Comparison of ENCODE assay signal across 9 cellular contexts in the genomic region with DNA sequence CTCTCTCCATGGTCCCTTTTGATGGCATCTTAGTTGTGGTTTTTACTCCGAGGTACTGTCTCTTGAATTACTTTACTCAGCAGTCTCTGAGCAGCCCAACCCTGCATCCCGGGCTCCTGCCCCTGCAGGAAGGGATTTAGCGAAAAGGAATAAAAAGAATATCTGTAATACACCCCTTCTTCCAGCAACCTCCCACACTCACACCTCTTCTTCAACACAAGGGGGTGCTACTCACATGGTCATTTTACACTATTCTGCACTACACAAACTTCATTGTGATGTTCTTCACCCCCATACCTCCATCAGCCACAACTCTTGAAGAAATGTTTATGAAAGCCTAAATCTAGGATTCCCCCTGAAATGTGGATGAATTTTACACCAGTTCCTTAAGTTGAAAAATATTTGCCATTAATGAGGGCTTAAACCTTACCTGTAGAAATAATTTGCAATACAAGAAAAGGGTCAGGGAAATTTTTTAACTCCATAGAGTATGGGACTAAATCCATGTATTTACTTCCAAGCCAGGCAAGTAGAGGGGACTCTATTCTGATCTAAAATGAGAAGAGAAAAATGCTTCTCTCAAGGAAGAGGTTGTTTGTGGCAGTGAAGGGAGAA. TPM values are rescaled to one million over a fixed set of nuclear protein-coding genes. Genes with fewer than 3 reads are reported as not detected.
DNase-seq lines count a peak whose midpoint lies in the region; ATAC-seq lines count a peak whose summit lies in the region.
"Had no signal": no experiment of that assay in that cellular context is flagged by ENCODE, and none has a peak within 500 bp of the region (broad histone marks: within the 10 kb centered on the region; RNA-seq: fewer than 3 reads in every experiment).

No MANE protein-coding gene starts in this region.

- H3K4me1 Mint-ChIP-seq in CD8-positive, alpha-beta memory T cell, result no peaks in the 10 kb centered on the region
- H3K4me1 Mint-ChIP-seq in activated CD4-positive, alpha-beta memory T cell treated with anti-CD3 and anti-CD28 coated beads, Interleukin-2, amount 10 ng/mL, durations not matched to agents 7 days and 5 days, result peaks cover 21% of the 10 kb centered on the region

- H3K9ac ChIP-seq in neuronal stem cell (ENCODE audit: low read depth, low read length, poor library complexity), result no peak overlapping the region

- H3K14ac ChIP-seq in neuronal stem cell (ENCODE audit: low read length), result no peak overlapping the region

- CTCF ChIA-PET in CD8-positive, alpha-beta memory T cell (lab: Charles Lee), result interaction anchor here (0.9 to 6.0 kb wide), 13 partner anchors 9 to 328 kb away, joined by 3 to 64 read pairs (median 4); a partner anchor contains a TSS
- CTCF ChIA-PET in activated CD4-positive, alpha-beta memory T cell treated with anti-CD3 and anti-CD28 coated beads, Interleukin-2, amount 10 ng/mL, durations not matched to agents 7 days and 5 days (lab: Charles Lee), result interaction anchor here (0.8 to 9.2 kb wide), 10 partner anchors 11 to 468 kb away, joined by 3 to 113 read pairs (median 6); no protein-coding TSS in a partner anchor

- H3K27ac ChIP-seq in CD8-positive, alpha-beta memory T cell (ENCODE audit: low read depth, low read length), result no peak overlapping the region
- H3K27ac ChIP-seq in neuronal stem cell (replicated peaks; ENCODE audit: low read length), result no peak overlapping the region

- H2BK15ac ChIP-seq in neuronal stem cell (ENCODE audit: low read length), result no peak overlapping the region

- H3K4ac ChIP-seq in neuronal stem cell (ENCODE audit: low read length), result no peak overlapping the region

- no peaks in the 10 kb centered on the region for H3K36me3 Mint-ChIP-seq in CD8-positive, alpha-beta memory T cell
- no peaks in the 10 kb centered on the region for H3K36me3 Mint-ChIP-seq in activated CD4-positive, alpha-beta memory T cell treated with anti-CD3 and anti-CD28 coated beads, Interleukin-2, amount 10 ng/mL, durations not matched to agents 7 days and 5 days (ENCODE audit: low read depth)

- no peaks in the 10 kb centered on the region for H3K9me3 Mint-ChIP-seq in CD8-positive, alpha-beta memory T cell
- H3K9me3 Mint-ChIP-seq in activated CD4-positive, alpha-beta memory T cell treated with anti-CD3 and anti-CD28 coated beads, Interleukin-2, amount 10 ng/mL, durations not matched to agents 7 days and 5 days, result no peaks in the 10 kb centered on the region

- H2BK12ac ChIP-seq in neuronal stem cell (ENCODE audit: low read length), result no peak overlapping the region

- no peak overlapping the region for H3K4me3 Mint-ChIP-seq in CD8-positive, alpha-beta memory T cell
- H3K4me3 Mint-ChIP-seq in activated CD4-positive, alpha-beta memory T cell treated with anti-CD3 and anti-CD28 coated beads, Interleukin-2, amount 10 ng/mL, durations not matched to agents 7 days and 5 days, result no peak overlapping the region

- peak; percentile 82 for ATAC-seq in GM18867 (IDR thresholded peaks at IDR 0.05; ENCODE audit: unreplicated experiment)
- peak; percentile 64 for ATAC-seq in HG03064 (IDR thresholded peaks at IDR 0.05; ENCODE audit: low read depth, unreplicated experiment)
- ATAC-seq in HG03439 (IDR thresholded peaks at IDR 0.05; ENCODE audit: unreplicated experiment), result no peak

- H3K27me3 ChIP-seq in CD8-positive, alpha-beta memory T cell (ENCODE audit: insufficient read depth, low read length, poor library complexity, severe bottlenecking), result no peaks in the 10 kb centered on the region
- H3K27me3 ChIP-seq in neuronal stem cell (ENCODE audit: control insufficient read depth in 3 of 3, insufficient read depth in 3 of 3, low read depth in 1 of 3, low read length in 3 of 3), result peaks cover 0 to 3% (median 0%) of the 10 kb centered on the region in 3 experiments

- H4K8ac ChIP-seq in neuronal stem cell (ENCODE audit: low read depth, low read length), result no peak overlapping the region

- no CpG with 5 or more reads among the region's 3 CpGs for WGBS in neuronal stem cell (ENCODE audit: extremely low coverage in 2 of 2, insufficient read length in 2 of 2, insufficient replicate concordance in 1 of 2), 2 donors

- H2AFZ ChIP-seq in neuronal stem cell (ENCODE audit: low read length), result no peak overlapping the region

- H3K18ac ChIP-seq in neuronal stem cell (ENCODE audit: low read length), result no peak overlapping the region

- H3K27ac Mint-ChIP-seq in CD8-positive, alpha-beta memory T cell, result peak overlapping the region in 1 of 8 donors; percentile 8
- H3K27ac Mint-ChIP-seq in activated CD4-positive, alpha-beta memory T cell treated with anti-CD3 and anti-CD28 coated beads, Interleukin-2, amount 10 ng/mL, durations not matched to agents 7 days and 5 days, result no peak overlapping the region

- H3K9me3 ChIP-seq in CD8-positive, alpha-beta memory T cell (ENCODE audit: low read length), result no peaks in the 10 kb centered on the region
- H3K9me3 ChIP-seq in neuronal stem cell (replicated peaks in 1 of 2; ENCODE audit: control insufficient read depth in 2 of 2, insufficient read depth in 1 of 2, low read depth in 1 of 2, low read length in 2 of 2), result no peaks in the 10 kb centered on the region

- H3K4me3 ChIP-seq in CD8-positive, alpha-beta memory T cell (ENCODE audit: low read length), result no peak overlapping the region
- H3K4me3 ChIP-seq in neuronal stem cell (ENCODE audit: low read length in 2 of 2), result no peak overlapping the region

- no peak overlapping the region for H3K23ac ChIP-seq in neuronal stem cell (ENCODE audit: low read depth, low read length, poor library complexity)

- H2AK5ac ChIP-seq in neuronal stem cell (ENCODE audit: low read depth, low read length), result no peak overlapping the region

- H3K27me3 Mint-ChIP-seq in CD8-positive, alpha-beta memory T cell, result peaks cover 4 to 9% of the 10 kb centered on the region in 2 donors
- peaks cover 19% of the 10 kb centered on the region for H3K27me3 Mint-ChIP-seq in activated CD4-positive, alpha-beta memory T cell treated with anti-CD3 and anti-CD28 coated beads, Interleukin-2, amount 10 ng/mL, durations not matched to agents 7 days and 5 days

- DNase-seq in CD8-positive, alpha-beta memory T cell, result peak in 3 of 5 donors; percentile 50 to 61 (median 55)
- DNase-seq in NCI-H2227 (lab: John Stamatoyannopoulos, UW; ENCODE audit: unreplicated experiment) (peak; percentile 18), fibroblast of the conjunctiva (ENCODE audit: low read depth) (peak; percentile 70), neuronal stem cell (ENCODE audit: low spot score) (peak; percentile 17)
- DNase-seq in activated CD4-positive, alpha-beta memory T cell treated with anti-CD3 and anti-CD28 coated beads, Interleukin-2, amount 10 ng/mL, durations not matched to agents 7 days and 5 days, result peak; percentile 27

- H3K4me1 ChIP-seq in CD8-positive, alpha-beta memory T cell (ENCODE audit: insufficient read depth, low read length), result no peaks in the 10 kb centered on the region
- H3K4me1 ChIP-seq in neuronal stem cell (ENCODE audit: control insufficient read depth in 2 of 2, insufficient read depth in 1 of 2, low read depth in 1 of 2, low read length in 2 of 2), result no peaks in the 10 kb centered on the region

- H3K4me2 ChIP-seq in neuronal stem cell (ENCODE audit: insufficient read depth, low read length, poor library complexity, severe bottlenecking), result no peak overlapping the region

- H2BK5ac ChIP-seq in neuronal stem cell (ENCODE audit: low read length), result no peak overlapping the region

- H4K91ac ChIP-seq in neuronal stem cell (ENCODE audit: low read depth, low read length, poor library complexity), result no peak overlapping the region

- H3K79me1 ChIP-seq in neuronal stem cell (ENCODE audit: low read depth, low read length), result no peaks in the 10 kb centered on the region

- POLR2A ChIA-PET in CD8-positive, alpha-beta memory T cell (lab: Charles Lee), result no interaction called here
- POLR2A ChIA-PET in activated CD4-positive, alpha-beta memory T cell treated with anti-CD3 and anti-CD28 coated beads, Interleukin-2, amount 10 ng/mL, durations not matched to agents 7 days and 5 days (lab: Charles Lee), result interaction anchor here (1.5 to 2.0 kb wide), 2 partner anchors 58 to 61 kb away, joined by 9 read pairs; a partner anchor contains a TSS

- H2BK120ac ChIP-seq in neuronal stem cell (ENCODE audit: low read depth, low read length), result no peak overlapping the region

- H3K36me3 ChIP-seq in CD8-positive, alpha-beta memory T cell (ENCODE audit: insufficient read depth, low read length), result no peaks in the 10 kb centered on the region
- H3K36me3 ChIP-seq in neuronal stem cell (replicated peaks in 1 of 2; ENCODE audit: control insufficient read depth in 2 of 2, insufficient read depth in 2 of 2, low read length in 2 of 2), result no peaks in the 10 kb centered on the region

RNA-seq across cellular contexts. Expression of a gene that starts 26.0 kb away (rescaled TPM):
- not detected for total RNA-seq in CD8-positive, alpha-beta memory T cell
- not detected for polyA plus RNA-seq in CD8-positive, alpha-beta memory T cell
- not detected for total RNA-seq in activated CD4-positive, alpha-beta memory T cell treated with anti-CD3 and anti-CD28 coated beads, Interleukin-2, amount 10 ng/mL, durations not matched to agents 7 days and 5 days
- not detected for polyA plus RNA-seq in neuronal stem cell (2013, experiment 1 of 2)
- not detected for polyA plus RNA-seq in neuronal stem cell (2013, experiment 2 of 2)
- total RNA-seq: subcutaneous adipose tissue had no signal

RNA-seq across cellular contexts. Expression of a gene that starts 58.8 kb away (rescaled TPM):
- 10 to 100 TPM; 50.8 to 55.2 TPM for total RNA-seq in CD8-positive, alpha-beta memory T cell
- polyA plus RNA-seq in CD8-positive, alpha-beta memory T cell, result 12.9 TPM
- 10 to 100 TPM; 77.3 to 77.9 TPM for total RNA-seq in activated CD4-positive, alpha-beta memory T cell treated with anti-CD3 and anti-CD28 coated beads, Interleukin-2, amount 10 ng/mL, durations not matched to agents 7 days and 5 days
- polyA plus RNA-seq in neuronal stem cell (2013, experiment 1 of 2), result 39.9 TPM
- polyA plus RNA-seq in neuronal stem cell (2013, experiment 2 of 2), result 40.8 TPM

Comparison
In these comparisons a context has a peak if more than half of its experiments do, and no peak if none do; other contexts are left out.
1. DNase-seq: peak in every context shown above with its lines; median percentile 70 in fibroblast of the conjunctiva; 55 in CD8-positive, alpha-beta memory T cell; 27 in activated CD4-positive, alpha-beta memory T cell treated with anti-CD3 and anti-CD28 coated beads, Interleukin-2, amount 10 ng/mL, durations not matched to agents 7 days and 5 days; 18 in NCI-H2227; 17 in neuronal stem cell.